ENCODE assay signal across 8 cellular contexts in genomic region chr2:27370026-27370815, GRCh38. TPM values are rescaled to one million over a fixed set of nuclear protein-coding genes. Genes with fewer than 3 reads are reported as not detected.
DNase-seq lines count a peak whose midpoint lies in the region; ATAC-seq and TF ChIP-seq lines count a peak whose summit lies in the region.

Gene EIF2B4, minus strand, starts transcription at chr2:27370338. Its CDS starts 24 bp downstream, at chr2:27370314.
Gene SNX17, plus strand, starts transcription at chr2:27370616. Its CDS starts 128 bp downstream, at chr2:27370744.

- TF ChIP-seq CTCF in GM12865 (IDR thresholded peaks at IDR 0.05; ENCODE audit: insufficient read depth, low read depth, low read length, missing control alignments) (peak; percentile 71), omental fat pad (IDR thresholded peaks at IDR 0.05) (no peak), testis (IDR thresholded peaks at IDR 0.05) (peak; percentile 57 to 77 (median 69))

- H3K4me3 ChIP-seq in GM12865 (ENCODE audit: low read depth, low read length) (peak within 1 kb of the TSS; percentile 88), testis (peak within 1 kb of the TSS; percentile 86 to 87)

- ATAC-seq in HG02642 (IDR thresholded peaks at IDR 0.05; ENCODE audit: poor library complexity, unreplicated experiment) (peak; percentile 92), omental fat pad (ENCODE audit: low FRiP score) (peak; percentile 96)

- no peaks in the 10 kb centered on the region for H3K9me3 ChIP-seq in testis

- DNase-seq in GM12865 (ENCODE audit: low read depth) (peak; percentile 99), NCI-H1105 (lab: John Stamatoyannopoulos, UW) (peak; percentile 97), SKM-1 treated with dmso at 0.1 percent for 144 hours (lab: John Stamatoyannopoulos, UW; ENCODE audit: unreplicated experiment) (peak; percentile 99), glomerular endothelial cell (ENCODE audit: extremely low read depth, low read depth, low spot score) (peak; percentile 90), omental fat pad (ENCODE audit: low spot score) (peak; percentile 94), testis (peak; percentile 99)

- H3K36me3 ChIP-seq in testis (ENCODE audit: low read depth, missing control alignments) = no peaks in the 10 kb centered on the region

- peak within 1 kb of the TSS; percentile 100 for H3K4me3 Mint-ChIP-seq in activated naive CD8-positive, alpha-beta T cell

- H3K27me3 Mint-ChIP-seq in activated naive CD8-positive, alpha-beta T cell = no peaks in the 10 kb centered on the region

- 0% methylated on average over 85 of the region's 85 CpGs; no CpG with 5 or more reads in 1 of the 2 donors for WGBS in testis, 2 donors

- peaks cover 23% of the 10 kb centered on the region for H3K4me1 ChIP-seq in testis

- no peaks in the 10 kb centered on the region for H3K9me3 Mint-ChIP-seq in activated naive CD8-positive, alpha-beta T cell (ENCODE audit: low read depth)

- peaks cover 38% of the 10 kb centered on the region for H3K4me1 Mint-ChIP-seq in activated naive CD8-positive, alpha-beta T cell (ENCODE audit: low read depth)

- TF ChIP-seq POLR2A in testis (IDR thresholded peaks at IDR 0.05) = peak; percentile 14

- H3K27me3 ChIP-seq in testis = no peaks in the 10 kb centered on the region

- intact Hi-C loops in testis (cut with DNase I; ENCODE audit: low total_unique reads) = no loop called here

- H3K36me3 Mint-ChIP-seq in activated naive CD8-positive, alpha-beta T cell = peaks cover 17% of the 10 kb centered on the region

- peak within 1 kb of the TSS; percentile 100 for H3K27ac Mint-ChIP-seq in activated naive CD8-positive, alpha-beta T cell

- peak within 1 kb of the TSS; percentile 71 to 92 for H3K27ac ChIP-seq in testis

RNA-seq across cellular contexts. Expression of gene EIF2B4, which starts in this region (rescaled TPM):
- total RNA-seq in glomerular endothelial cell = 44.4 and 53.2 TPM in 2 replicates
- total RNA-seq in omental fat pad = 10 to 100 TPM; 33.4 to 53.0 (median 42.5) TPM
- 10 to 100 TPM; 59.4 to 67.7 TPM for total RNA-seq in testis
- polyA plus RNA-seq in testis (ENCODE audit: insufficient read depth, low read depth, low replicate concordance) = 111 TPM

RNA-seq across cellular contexts. Expression of gene SNX17, which starts in this region (rescaled TPM):
- total RNA-seq in glomerular endothelial cell = 86.8 and 108 TPM in 2 replicates
- 100 to 1,000 TPM in 3 of 4 donors, 10 to 100 TPM in 1; 92.6 to 116 (median 105) TPM for total RNA-seq in omental fat pad
- 100 to 1,000 TPM in 1 of 2 donors, 10 to 100 TPM in 1; 79.3 to 104 TPM for total RNA-seq in testis
- polyA plus RNA-seq in testis (ENCODE audit: insufficient read depth, low read depth, low replicate concordance) = 96.5 TPM

Comparison
In these comparisons a context has a peak if more than half of its experiments do, and no peak if none do; other contexts are left out.
1. Peak in every context shown above with its lines: DNase-seq, ATAC-seq, H3K4me3 ChIP-seq and H3K27ac ChIP-seq.
2. CTCF ChIP-seq: peak in GM12865 (single experiment) and testis (3 of 3); none in omental fat pad (0 of 3).